Comparison of ENCODE assay signal across 26 cellular contexts in the genomic region with DNA sequence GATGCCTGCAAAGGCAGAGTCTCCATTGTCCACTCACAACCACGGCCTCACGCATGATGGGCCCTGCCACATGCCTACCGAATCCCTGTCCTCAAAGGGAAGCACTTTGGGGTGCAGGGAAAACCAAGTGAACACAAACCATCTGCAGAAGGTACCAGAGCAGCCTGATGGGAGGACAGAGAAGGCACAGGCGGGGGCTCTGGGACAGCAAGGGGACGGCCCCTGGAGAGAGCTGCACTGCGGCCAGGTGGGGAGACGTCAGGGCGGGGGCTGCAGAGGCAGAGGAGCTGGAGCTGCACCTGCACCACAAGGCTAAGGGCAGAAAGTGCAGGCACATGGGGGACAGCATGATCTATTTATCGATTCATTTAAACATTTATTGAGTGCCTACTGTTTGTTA.
DNase-seq lines count a peak whose midpoint lies in the region; ATAC-seq and TF ChIP-seq lines count a peak whose summit lies in the region.
"Had no signal": no experiment of that assay in that cellular context is flagged by ENCODE, and none has a peak within 500 bp of the region (broad histone marks: within the 10 kb centered on the region; RNA-seq: fewer than 3 reads in every experiment).

No MANE protein-coding gene starts in this region.

- no peaks in the 10 kb centered on the region for H3K27me3 Mint-ChIP-seq in activated naive CD8-positive, alpha-beta T cell treated with anti-CD3 and anti-CD28 coated beads, Interleukin-2, amount 10 ng/mL, durations not matched to agents 7 days and 5 days
- H3K27me3 Mint-ChIP-seq in activated naive CD8-positive, alpha-beta T cell treated with anti-CD3 and anti-CD28 coated beads, Interleukin-2, amount 50 U/mL, for 24 hours, result peaks cover 10% of the 10 kb centered on the region
- no peaks in the 10 kb centered on the region for H3K27me3 Mint-ChIP-seq in osteocyte (ENCODE audit: unreplicated experiment)
- H3K27me3 Mint-ChIP-seq: CD4-positive, CD25-positive, alpha-beta regulatory T cell had no signal

- POLR2A ChIA-PET in activated naive CD8-positive, alpha-beta T cell treated with anti-CD3 and anti-CD28 coated beads, Interleukin-2, amount 10 ng/mL, durations not matched to agents 7 days and 5 days (lab: Charles Lee), result no interaction called here

- no peak overlapping the region for H3K4me3 ChIP-seq in coronary artery
- H3K4me3 ChIP-seq in tibial nerve, result no peak overlapping the region
- H3K4me3 ChIP-seq: BLaER1, GM12878 had no signal

- H3K36me3 ChIP-seq in tibial nerve, result no peaks in the 10 kb centered on the region
- H3K36me3 ChIP-seq: BE2C, BLaER1 had no signal

- no peak for TF ChIP-seq EP300 in tibial nerve (IDR thresholded peaks at IDR 0.05)

- H3K27ac ChIP-seq in coronary artery (no peak overlapping the region), tibial nerve (no peak overlapping the region)
- H3K27ac ChIP-seq: BLaER1 had no signal

- no peaks in the 10 kb centered on the region for H3K4me1 ChIP-seq in tibial nerve
- H3K4me1 ChIP-seq: BE2C, BLaER1 had no signal

- TF ChIP-seq CTCF in coronary artery (IDR thresholded peaks at IDR 0.05), result no peak
- TF ChIP-seq CTCF in osteocyte (IDR thresholded peaks at IDR 0.05), result no peak
- no peak for TF ChIP-seq CTCF in tibial nerve (IDR thresholded peaks at IDR 0.05)

- H3K4me1 Mint-ChIP-seq in activated naive CD8-positive, alpha-beta T cell treated with anti-CD3 and anti-CD28 coated beads, Interleukin-2, amount 10 ng/mL, durations not matched to agents 7 days and 5 days, result peaks cover 1% of the 10 kb centered on the region
- H3K4me1 Mint-ChIP-seq in activated naive CD8-positive, alpha-beta T cell treated with anti-CD3 and anti-CD28 coated beads, Interleukin-2, amount 50 U/mL, for 24 hours, result no peaks in the 10 kb centered on the region
- H3K4me1 Mint-ChIP-seq in osteocyte (ENCODE audit: unreplicated experiment), result no peaks in the 10 kb centered on the region
- H3K4me1 Mint-ChIP-seq: CD14-positive monocyte; CD4-positive, alpha-beta memory T cell; CD4-positive, CD25-positive, alpha-beta regulatory T cell; CD8-positive, alpha-beta memory T cell had no signal

- no peak for DNase-seq in activated naive CD8-positive, alpha-beta T cell treated with anti-CD3 and anti-CD28 coated beads, Interleukin-2, amount 10 ng/mL, durations not matched to agents 7 days and 5 days
- DNase-seq in activated naive CD8-positive, alpha-beta T cell treated with anti-CD3 and anti-CD28 coated beads, Interleukin-2, amount 50 U/mL, for 24 hours, result no peak
- DNase-seq in coronary artery (ENCODE audit: low spot score), result peak; percentile 47
- peak; percentile 15 for DNase-seq in ecto neural progenitor cell (ENCODE audit: low spot score)
- peak; percentile 77 for DNase-seq in osteocyte (ENCODE audit: extremely low spot score, unreplicated experiment)
- no peak for DNase-seq in SW 1271 (lab: John Stamatoyannopoulos, UW)
- DNase-seq in tibial nerve (ENCODE audit: low spot score in 2 of 2), result no peak
- DNase-seq: 8988T; ACHN; BE2C; C1 segment of cervical spinal cord; CD4-positive, alpha-beta memory T cell; CD4-positive, CD25-positive, alpha-beta regulatory T cell; CD8-positive, alpha-beta memory T cell; COR-L47; DMS 273 treated with DMSO at 0.1 percent for 48 hours; DMS153; DMS53; DMS79; DND-41; EL; GDM1 had no signal

- ATAC-seq in activated naive CD8-positive, alpha-beta T cell treated with anti-CD3 and anti-CD28 coated beads, Interleukin-2, amount 10 ng/mL, durations not matched to agents 7 days and 5 days (ENCODE audit: low read depth), result no peak
- no peak for ATAC-seq in activated naive CD8-positive, alpha-beta T cell treated with anti-CD3 and anti-CD28 coated beads, Interleukin-2, amount 50 U/mL, for 24 hours
- ATAC-seq in HG03432 (IDR thresholded peaks at IDR 0.05; ENCODE audit: unreplicated experiment), result no peak
- ATAC-seq: GM12878 had no signal

- H3K9me3 Mint-ChIP-seq in activated naive CD8-positive, alpha-beta T cell treated with anti-CD3 and anti-CD28 coated beads, Interleukin-2, amount 10 ng/mL, durations not matched to agents 7 days and 5 days, result peaks cover 4% of the 10 kb centered on the region
- H3K9me3 Mint-ChIP-seq in activated naive CD8-positive, alpha-beta T cell treated with anti-CD3 and anti-CD28 coated beads, Interleukin-2, amount 50 U/mL, for 24 hours, result no peaks in the 10 kb centered on the region
- peaks cover 11% of the 10 kb centered on the region for H3K9me3 Mint-ChIP-seq in osteocyte (ENCODE audit: unreplicated experiment)

- H3K4me3 Mint-ChIP-seq in activated naive CD8-positive, alpha-beta T cell treated with anti-CD3 and anti-CD28 coated beads, Interleukin-2, amount 10 ng/mL, durations not matched to agents 7 days and 5 days, result no peak overlapping the region
- H3K4me3 Mint-ChIP-seq in activated naive CD8-positive, alpha-beta T cell treated with anti-CD3 and anti-CD28 coated beads, Interleukin-2, amount 50 U/mL, for 24 hours, result no peak overlapping the region
- no peak overlapping the region for H3K4me3 Mint-ChIP-seq in osteocyte (ENCODE audit: unreplicated experiment)
- H3K4me3 Mint-ChIP-seq: CD14-positive monocyte; CD4-positive, alpha-beta memory T cell; CD4-positive, CD25-positive, alpha-beta regulatory T cell; CD8-positive, alpha-beta memory T cell had no signal

- peak overlapping the region; percentile 16 for H3K27ac Mint-ChIP-seq in activated naive CD8-positive, alpha-beta T cell treated with anti-CD3 and anti-CD28 coated beads, Interleukin-2, amount 10 ng/mL, durations not matched to agents 7 days and 5 days
- H3K27ac Mint-ChIP-seq in activated naive CD8-positive, alpha-beta T cell treated with anti-CD3 and anti-CD28 coated beads, Interleukin-2, amount 50 U/mL, for 24 hours, result no peak overlapping the region
- no peak overlapping the region for H3K27ac Mint-ChIP-seq in osteocyte (ENCODE audit: unreplicated experiment)
- H3K27ac Mint-ChIP-seq: CD14-positive monocyte; CD4-positive, alpha-beta memory T cell; CD4-positive, CD25-positive, alpha-beta regulatory T cell had no signal

- no peaks in the 10 kb centered on the region for H3K36me3 Mint-ChIP-seq in activated naive CD8-positive, alpha-beta T cell treated with anti-CD3 and anti-CD28 coated beads, Interleukin-2, amount 10 ng/mL, durations not matched to agents 7 days and 5 days
- H3K36me3 Mint-ChIP-seq in activated naive CD8-positive, alpha-beta T cell treated with anti-CD3 and anti-CD28 coated beads, Interleukin-2, amount 50 U/mL, for 24 hours (ENCODE audit: low read depth), result no peaks in the 10 kb centered on the region
- H3K36me3 Mint-ChIP-seq in osteocyte (ENCODE audit: unreplicated experiment), result no peaks in the 10 kb centered on the region
- H3K36me3 Mint-ChIP-seq: CD14-positive monocyte; CD4-positive, alpha-beta memory T cell; CD4-positive, CD25-positive, alpha-beta regulatory T cell; CD8-positive, alpha-beta memory T cell had no signal

- peaks cover 0 to 22% (median 0%) of the 10 kb centered on the region in 4 donors for H3K9me3 ChIP-seq in tibial nerve

- H3K27me3 ChIP-seq in tibial nerve, result no peaks in the 10 kb centered on the region
- H3K27me3 ChIP-seq: BE2C, BLaER1 had no signal

- WGBS in tibial nerve, 2 donors, result 89 to 94% methylated on average over 9 of the region's 9 CpGs

- TF ChIP-seq POLR2A in tibial nerve (IDR thresholded peaks at IDR 0.05), result no peak

Comparison
In these comparisons a context has a peak if more than half of its experiments do, and no peak if none do; other contexts are left out.
1. DNase-seq: peak in coronary artery (single experiment), ecto neural progenitor cell (single experiment) and osteocyte (single experiment); none in activated naive CD8-positive, alpha-beta T cell treated with anti-CD3 and anti-CD28 coated beads, Interleukin-2, amount 10 ng/mL, durations not matched to agents 7 days and 5 days (single experiment), activated naive CD8-positive, alpha-beta T cell treated with anti-CD3 and anti-CD28 coated beads, Interleukin-2, amount 50 U/mL, for 24 hours (single experiment), SW 1271 (0 of 2) and tibial nerve (0 of 2).